16 cellular contexts compared by ENCODE assay signal in the genomic region with DNA sequence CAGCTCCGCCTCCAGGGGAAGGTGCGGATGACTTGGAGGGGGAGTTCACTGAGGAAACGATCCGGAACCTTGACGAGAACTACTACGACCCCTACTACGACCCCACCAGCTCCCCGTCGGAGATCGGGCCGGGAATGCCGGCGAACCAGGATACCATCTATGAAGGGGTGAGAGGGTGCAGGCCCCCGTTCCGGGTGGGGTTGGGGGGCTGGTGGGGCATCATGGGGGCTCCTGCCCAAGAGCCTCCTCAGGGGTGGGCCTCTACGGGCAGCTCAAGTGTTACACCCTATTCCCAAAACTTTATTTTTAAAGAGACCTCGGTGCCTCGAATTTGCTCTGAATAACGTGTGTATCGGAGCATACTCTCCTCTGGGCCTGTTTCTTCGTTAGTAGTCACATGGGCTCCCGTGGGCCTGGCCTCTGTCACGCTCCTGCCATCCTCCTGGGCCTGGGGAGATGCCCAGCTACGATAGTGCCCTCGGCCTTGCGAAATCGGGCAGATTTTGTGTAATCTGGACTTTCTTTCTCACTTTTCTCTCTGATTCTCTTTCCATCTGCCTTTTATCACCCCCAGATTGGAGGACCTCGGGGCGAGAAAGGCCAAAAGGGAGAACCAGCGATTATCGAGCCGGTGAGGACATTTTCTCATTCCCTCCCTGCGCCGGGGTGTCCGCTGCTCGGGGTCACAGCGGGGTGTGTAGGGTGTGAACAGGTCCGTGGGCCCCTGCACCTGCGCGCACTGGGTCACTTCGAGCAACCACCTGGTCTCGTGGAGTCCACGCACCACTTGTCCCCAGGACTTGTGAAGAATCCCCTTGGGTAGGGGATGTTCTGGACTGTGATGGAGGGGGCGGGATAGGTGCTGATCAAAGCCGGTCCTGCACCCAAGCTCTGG.
DNase-seq lines count a peak whose midpoint lies in the region; ATAC-seq and TF ChIP-seq lines count a peak whose summit lies in the region.
"Had no signal": no experiment of that assay in that cellular context is flagged by ENCODE, and none has a peak within 500 bp of the region (broad histone marks: within the 10 kb centered on the region; RNA-seq: fewer than 3 reads in every experiment).

No MANE protein-coding gene starts in this region.

- whole genome bisulfite sequencing in esophagus muscularis mucosa = 88% methylated on average over 45 of the region's 45 CpGs
- WGBS in right cardiac atrium = 87% methylated on average over 45 of the region's 45 CpGs
- WGBS in ovary, 3 donors = 78 to 90% (median 83%) methylated on average over 45 of the region's 45 CpGs

- ATAC-seq in right cardiac atrium = no peak

- H3K9me3 ChIP-seq in esophagus muscularis mucosa (no peaks in the 10 kb centered on the region), right cardiac atrium (ENCODE audit: control insufficient read depth, low read length) (no peaks in the 10 kb centered on the region), ovary (no peaks in the 10 kb centered on the region), vagina (no peaks in the 10 kb centered on the region)
- H3K9me3 ChIP-seq: BE2C, MG63 had no signal

- TF ChIP-seq POLR2A in esophagus muscularis mucosa (IDR thresholded peaks at IDR 0.05; ENCODE audit: low read depth) (no peak), ovary (IDR thresholded peaks at IDR 0.05) (no peak), vagina (IDR thresholded peaks at IDR 0.05) (no peak)

- TF ChIP-seq EP300 in esophagus muscularis mucosa (IDR thresholded peaks at IDR 0.05) (no peak), ovary (IDR thresholded peaks at IDR 0.05) (no peak)

- TF ChIP-seq CTCF in esophagus muscularis mucosa (IDR thresholded peaks at IDR 0.05) (no peak), ovary (IDR thresholded peaks at IDR 0.05) (no peak), vagina (IDR thresholded peaks at IDR 0.05) (no peak)

- DNase-seq in esophagus muscularis mucosa (ENCODE audit: extremely low spot score) (no peak), right cardiac atrium (peak in 2 of 3 donors; percentile 54 to 64), ovary (peak in 1 of 5 donors; percentile 46), vagina (ENCODE audit: extremely low spot score in 2 of 2) (no peak), H7 (no peak), globus pallidus (ENCODE audit: low spot score) (no peak)
- no peak for DNase-seq in activated T-cell treated with anti-CD3 and anti-CD28 coated beads, Interleukin-2, amount 50 U/mL, for 1 hour
- DNase-seq: BE2C; CD4-positive, alpha-beta T cell; Karpas-422; MG63; NCI-H1092; NCI-H146; NCI-H2081; NCI-H748 treated with DMSO at 0.1 percent for 48 hours; PC-9 had no signal

- peak overlapping the region; percentile 72 to 83 (median 74) for H3K27ac ChIP-seq in esophagus muscularis mucosa (replicated peaks in 1 of 4)
- H3K27ac ChIP-seq in right cardiac atrium (ENCODE audit: low read length) = no peak overlapping the region
- peak overlapping the region; percentile 43 to 70 for H3K27ac ChIP-seq in ovary
- peak overlapping the region; percentile 81 for H3K27ac ChIP-seq in vagina
- H3K27ac ChIP-seq: PC-9 had no signal

- H3K4me3 ChIP-seq in esophagus muscularis mucosa (no peak overlapping the region), right cardiac atrium (ENCODE audit: low read length) (no peak overlapping the region), ovary (no peak overlapping the region), vagina (no peak overlapping the region), H7 (ENCODE audit: insufficient read depth, low read depth, low read length) (no peak overlapping the region)
- H3K4me3 ChIP-seq: MG63, PC-9 had no signal

- intact Hi-C loops in esophagus muscularis mucosa (cut with DNase I) (no loop called here), right cardiac atrium (cut with DNase I) (loop anchor here in 1 of 4 donors (10.0 kb wide), 1 partner anchor 557 kb away; no protein-coding TSS in a partner anchor), ovary (cut with DNase I) (loop anchor here in 1 of 4 donors (10.0 kb wide), 1 partner anchor 557 kb away; no protein-coding TSS in a partner anchor), vagina (cut with DNase I) (loop anchor here (2.0 kb wide), 1 partner anchor 89 kb away; no protein-coding TSS in a partner anchor)

- no peaks in the 10 kb centered on the region for H3K27me3 ChIP-seq in esophagus muscularis mucosa
- no peaks in the 10 kb centered on the region for H3K27me3 ChIP-seq in right cardiac atrium (ENCODE audit: control insufficient read depth, insufficient read depth)
- no peaks in the 10 kb centered on the region for H3K27me3 ChIP-seq in ovary
- H3K27me3 ChIP-seq in vagina = no peaks in the 10 kb centered on the region
- H3K27me3 ChIP-seq in H7 (ENCODE audit: control insufficient read depth, insufficient read depth, low read length) = no peaks in the 10 kb centered on the region
- H3K27me3 ChIP-seq: BE2C, MG63 had no signal

- peaks cover 0 to 39% (median 18%) of the 10 kb centered on the region in 4 donors for H3K36me3 ChIP-seq in esophagus muscularis mucosa
- no peaks in the 10 kb centered on the region for H3K36me3 ChIP-seq in ovary
- H3K36me3 ChIP-seq in vagina = peaks cover 0 to 8% of the 10 kb centered on the region in 2 donors
- no peaks in the 10 kb centered on the region for H3K36me3 ChIP-seq in H7 (replicated peaks; ENCODE audit: control insufficient read depth, insufficient read depth, low read length)
- H3K36me3 ChIP-seq: BE2C had no signal

- H3K4me1 ChIP-seq in esophagus muscularis mucosa (peaks cover 32 to 69% (median 66%) of the 10 kb centered on the region in 4 donors), right cardiac atrium (ENCODE audit: control insufficient read depth, insufficient read depth, low read length) (no peaks in the 10 kb centered on the region), ovary (ENCODE audit: insufficient read depth) (peaks cover 46% of the 10 kb centered on the region), vagina (peaks cover 59% of the 10 kb centered on the region)

Comparison
In these comparisons a context has a peak if more than half of its experiments do, and no peak if none do; other contexts are left out.
1. DNase-seq: peak in right cardiac atrium (2 of 3); none in esophagus muscularis mucosa (single experiment), vagina (0 of 2), H7 (single experiment), globus pallidus (single experiment) and activated T-cell treated with anti-CD3 and anti-CD28 coated beads, Interleukin-2, amount 50 U/mL, for 1 hour (single experiment).